ENCODE assay signal across 22 cellular contexts in genomic region chr12:107491856-107492255, GRCh38.
A peak's percentile ranks its signal among the peaks of the same experiment; 100 is the strongest.
DNase-seq lines count a peak whose midpoint lies in the region; ATAC-seq and TF ChIP-seq lines count a peak whose summit lies in the region.
"Had no signal": no experiment of that assay in that cellular context is flagged by ENCODE, and none has a peak within 500 bp of the region (broad histone marks: within the 10 kb centered on the region; RNA-seq: fewer than 3 reads in every experiment).

No MANE protein-coding gene starts in this region.

- peaks cover 0 to 2% (median 0%) of the 10 kb centered on the region in 8 donors for H3K9me3 Mint-ChIP-seq in CD4-positive, alpha-beta memory T cell
- peaks cover 0 to under 1% of the 10 kb centered on the region in 2 donors for H3K9me3 Mint-ChIP-seq in natural killer cell
- H3K9me3 Mint-ChIP-seq: nephron had no signal

- TF ChIP-seq CTCF in AG04449 (IDR thresholded peaks at IDR 0.05; ENCODE audit: insufficient read depth, low read length, missing control alignments) = no peak
- TF ChIP-seq CTCF in astrocyte of the spinal cord (IDR thresholded peaks at IDR 0.05; ENCODE audit: low read depth, low read length) = no peak
- no peak for TF ChIP-seq CTCF in natural killer cell (IDR thresholded peaks at IDR 0.05)

- in situ Hi-C loops in astrocyte of the spinal cord (cut with HindIII; ENCODE audit: low sequenced_read_pairs) = no loop called here

- H3K4me1 ChIP-seq in mucosa of rectum (ENCODE audit: control insufficient read depth in 2 of 2, insufficient read depth in 2 of 2, low read length in 2 of 2) = peaks cover 6 to 12% of the 10 kb centered on the region in 2 donors
- peaks cover 25% of the 10 kb centered on the region for H3K4me1 ChIP-seq in CD4-positive, alpha-beta memory T cell (ENCODE audit: insufficient read depth, low read length)

- ATAC-seq in natural killer cell = no peak
- ATAC-seq: T-cell had no signal

- peak; percentile 16 for DNase-seq in AG04449 (ENCODE audit: low read depth, low spot score)
- DNase-seq in Daoy (ENCODE audit: low read depth) = peak; percentile 31
- DNase-seq in astrocyte of the spinal cord (ENCODE audit: low read depth, low spot score) = peak; percentile 42
- DNase-seq in CD4-positive, alpha-beta memory T cell = no peak
- no peak for DNase-seq in natural killer cell
- no peak for DNase-seq in stimulated activated CD4-positive, alpha-beta T cell treated with anti-CD3 and anti-CD28 coated beads, Interleukin-1b, Interleukin-23, amount 100 ng/mL, for 48 hours
- no peak for DNase-seq in activated T-cell treated with anti-CD3 and anti-CD28 coated beads, Interleukin-2, amount 50 U/mL, for 48 hours
- DNase-seq: activated CD4-positive, alpha-beta T cell treated with anti-CD3 and anti-CD28 coated beads, Interleukin-2, amount 50 U/mL, for 4 hours; activated naive CD4-positive, alpha-beta T cell treated with anti-CD3 and anti-CD28 coated beads, Interleukin-2, amount 50 U/mL, for 16 hours; activated T-cell treated with anti-CD3 and anti-CD28 coated beads for 4 hours; Calu3; H7; kidney; mammary epithelial cell; NCI-H1105 treated with DMSO at 0.1 percent for 48 hours; NCI-H526; posterior cingulate gyrus; Right ventricle myocardium superior; stimulated activated CD4-positive, alpha-beta T cell treated with anti-CD3 and anti-CD28 coated beads, Interleukin-4, amount 100 ng/mL, for 1 hour; T-cell had no signal

- H3K4me1 Mint-ChIP-seq in CD4-positive, alpha-beta memory T cell = peaks cover 11 to 41% (median 31%) of the 10 kb centered on the region in 4 donors
- peaks cover 20 to 31% of the 10 kb centered on the region in 2 donors for H3K4me1 Mint-ChIP-seq in natural killer cell
- H3K4me1 Mint-ChIP-seq: nephron had no signal

- H3K36me3 Mint-ChIP-seq in CD4-positive, alpha-beta memory T cell = peaks cover 1% of the 10 kb centered on the region in 2 donors
- no peaks in the 10 kb centered on the region for H3K36me3 Mint-ChIP-seq in natural killer cell

- no peaks in the 10 kb centered on the region for H3K27me3 Mint-ChIP-seq in CD4-positive, alpha-beta memory T cell
- no peaks in the 10 kb centered on the region for H3K27me3 Mint-ChIP-seq in natural killer cell (ENCODE audit: low read depth in 2 of 2)
- H3K27me3 Mint-ChIP-seq: T-cell had no signal

- H3K9me3 ChIP-seq in mucosa of rectum (ENCODE audit: control insufficient read depth in 2 of 2, low read length in 2 of 2) = no peaks in the 10 kb centered on the region
- no peaks in the 10 kb centered on the region for H3K9me3 ChIP-seq in CD4-positive, alpha-beta memory T cell (ENCODE audit: control insufficient read depth in 1 of 2, low read length in 2 of 2)

- H3K4me3 ChIP-seq in AG04449 (ENCODE audit: low read depth, low read length) = no peak overlapping the region
- no peak overlapping the region for H3K4me3 ChIP-seq in astrocyte of the spinal cord (ENCODE audit: low read depth, low read length)
- no peak overlapping the region for H3K4me3 ChIP-seq in mucosa of rectum (ENCODE audit: low read length in 2 of 2)
- no peak overlapping the region for H3K4me3 ChIP-seq in CD4-positive, alpha-beta memory T cell (ENCODE audit: low read length in 2 of 2)

- H3K9ac ChIP-seq in mucosa of rectum (ENCODE audit: low read depth in 1 of 2, low read length in 2 of 2) = no peak overlapping the region

- H3K27ac ChIP-seq in mucosa of rectum (ENCODE audit: low read depth in 2 of 2, low read length in 2 of 2) = peak overlapping the region; percentile 34 to 60
- H3K27ac ChIP-seq in CD4-positive, alpha-beta memory T cell (ENCODE audit: low read depth, low read length) = no peak overlapping the region

- CTCF ChIA-PET in AG04449 (lab: Yijun Ruan, JAX) = no interaction called here
- CTCF ChIA-PET in CD4-positive, alpha-beta memory T cell (lab: Charles Lee; ENCODE audit: partially characterized antibody) = no interaction called here

- POLR2A ChIA-PET in AG04449 (lab: Yijun Ruan, JAX) = no interaction called here
- POLR2A ChIA-PET in CD4-positive, alpha-beta memory T cell (lab: Charles Lee; ENCODE audit: partially characterized antibody) = no interaction called here

- peak overlapping the region in 3 of 8 donors; percentile 8 to 51 (median 36) for H3K4me3 Mint-ChIP-seq in CD4-positive, alpha-beta memory T cell
- H3K4me3 Mint-ChIP-seq in natural killer cell = no peak overlapping the region
- H3K4me3 Mint-ChIP-seq: nephron had no signal

- H3K36me3 ChIP-seq in mucosa of rectum (ENCODE audit: control insufficient read depth in 2 of 2, insufficient read depth in 2 of 2, low read length in 2 of 2) = no peaks in the 10 kb centered on the region
- H3K36me3 ChIP-seq in CD4-positive, alpha-beta memory T cell (ENCODE audit: insufficient read depth, low read length) = no peaks in the 10 kb centered on the region

- intact Hi-C loops in CD4-positive, alpha-beta memory T cell (cut with micrococcal nuclease) = no loop called here
- intact Hi-C loops in natural killer cell (cut with micrococcal nuclease) = no loop called here

- no peaks in the 10 kb centered on the region for H3K27me3 ChIP-seq in mucosa of rectum (ENCODE audit: control insufficient read depth in 2 of 2, insufficient read depth in 2 of 2, low read length in 2 of 2)
- H3K27me3 ChIP-seq in CD4-positive, alpha-beta memory T cell (ENCODE audit: insufficient read depth, low read length) = no peaks in the 10 kb centered on the region

- peak overlapping the region in 3 of 7 donors; percentile 42 to 85 (median 82) for H3K27ac Mint-ChIP-seq in CD4-positive, alpha-beta memory T cell
- H3K27ac Mint-ChIP-seq in natural killer cell = no peak overlapping the region
- H3K27ac Mint-ChIP-seq: nephron had no signal

Comparison
In these comparisons a context has a peak if more than half of its experiments do, and no peak if none do; other contexts are left out.
1. DNase-seq: peak in AG04449 (single experiment), Daoy (single experiment) and astrocyte of the spinal cord (single experiment); none in CD4-positive, alpha-beta memory T cell (0 of 5), natural killer cell (single experiment), stimulated activated CD4-positive, alpha-beta T cell treated with anti-CD3 and anti-CD28 coated beads, Interleukin-1b, Interleukin-23, amount 100 ng/mL, for 48 hours (single experiment) and activated T-cell treated with anti-CD3 and anti-CD28 coated beads, Interleukin-2, amount 50 U/mL, for 48 hours (0 of 2).